14 cellular contexts compared by ENCODE assay signal in genomic region chr12:96988919-96989318, GRCh38.
"Had no signal": no experiment of that assay in that cellular context is flagged by ENCODE, and none has a peak within 500 bp of the region (broad histone marks: within the 10 kb centered on the region; RNA-seq: fewer than 3 reads in every experiment).

No MANE protein-coding gene starts in this region.

- ATAC-seq: left lobe of liver; natural killer cell; right lobe of liver; stimulated activated naive B cell treated with anti-CD40 and anti-IgM and Interleukin-4, amounts not matched to agents 10 μg/mL and 1 μg/mL and 100 μg/mL, for 72 hours; upper lobe of right lung had no signal

- H3K4me1 ChIP-seq: colonic mucosa, parathyroid adenoma, uterus had no signal

- H3K27me3 ChIP-seq: uterus had no signal

- DNase-seq: colonic mucosa; effector memory CD4-positive, alpha-beta T cell; esophagus squamous epithelium; natural killer cell; right lobe of liver; small intestine; stimulated activated CD4-positive, alpha-beta T cell treated with anti-CD3 and anti-CD28 coated beads, Interleukin-15, amount 100 ng/mL, for 24 hours; stimulated activated CD4-positive, alpha-beta T cell treated with anti-CD3 and anti-CD28 coated beads, Interleukin-2, amount 100 ng/mL, for 48 hours; stimulated activated naive B cell treated with anti-CD40 and anti-IgM and Interleukin-4, amounts not matched to agents 10 μg/mL and 1 μg/mL and 100 μg/mL, for 72 hours; upper lobe of right lung; uterus had no signal

- H3K27ac ChIP-seq: colonic mucosa, esophagus squamous epithelium, parathyroid adenoma, right lobe of liver, tibial nerve, upper lobe of right lung, uterus had no signal
